ENCODE assay signal across 1 cellular context in genomic region chr6:43635387-43636311, GRCh38.
TF ChIP-seq lines count a peak whose summit lies in the region.

Gene MAD2L1BP (plus strand): TSS chr6:43635840. CDS start chr6:43635876, 36 bp downstream.

TF ChIP-seq in K562, 482 proteins besides CTCF, POLR2A, EP300 and RAD21 (continued from another document and continues in another):
- TF ChIP-seq PREB (CRISPR knock-in tag; IDR thresholded peaks at IDR 0.05) (no peak), FOXO4 (CRISPR knock-in tag; IDR thresholded peaks at IDR 0.05) (no peak), EP400 (IDR thresholded peaks at IDR 0.05) (no peak), SPI1 (IDR thresholded peaks at IDR 0.05; ENCODE audit: borderline replicate concordance, low read depth, low read length) (peak; percentile 46; the same call in 1 of the 2 replicates), ZFP91 (CRISPR knock-in tag; IDR thresholded peaks at IDR 0.05) (no peak; the same call in 1 of the 2 replicates), RBFOX2 (IDR thresholded peaks at IDR 0.05; ENCODE audit: low read depth, low read length) (peak; percentile 99), SMAD2 (IDR thresholded peaks at IDR 0.05; ENCODE audit: low read depth, low read length) (no peak), MYNN (IDR thresholded peaks at IDR 0.05) (no peak; the same call in 1 of the 2 replicates), MYNN (CRISPR knock-in tag; IDR thresholded peaks at IDR 0.05) (no peak), ZNF740 (CRISPR knock-in tag; IDR thresholded peaks at IDR 0.05) (peak; percentile 67; the same call in 1 of the 2 replicates), ZNF740 (tag; IDR thresholded peaks at IDR 0.05) (peak in 1 of 2 experiments; percentile 81; a peak in 1 of 4 replicates), MAFF (IDR thresholded peaks at IDR 0.05; ENCODE audit: low read length) (no peak), E4F1 (CRISPR knock-in tag; IDR thresholded peaks at IDR 0.05; ENCODE audit: borderline replicate concordance) (peak; percentile 75; the same call in 1 of the 2 replicates), ZNF280B (CRISPR knock-in tag; IDR thresholded peaks at IDR 0.05) (no peak), MAFK (IDR thresholded peaks at IDR 0.05; ENCODE audit: low read length) (no peak), LARP7 (IDR thresholded peaks at IDR 0.05) (peak; percentile 85; the same call in 1 of the 2 replicates), EWSR1 (IDR thresholded peaks at IDR 0.05; ENCODE audit: borderline replicate concordance, low read depth, partially characterized antibody) (no peak), POLR3G (IDR thresholded peaks at IDR 0.05; ENCODE audit: extremely low read depth, insufficient read length, insufficient replicate concordance) (no peak), SAFB2 (IDR thresholded peaks at IDR 0.05; ENCODE audit: borderline replicate concordance, low read depth, low read length, severe bottlenecking) (no peak), THRA (IDR thresholded peaks at IDR 0.05) (no peak), ZNF431 (CRISPR knock-in tag; IDR thresholded peaks at IDR 0.05) (0 out of 2 replicates have a peak, but pooled peaks have one; percentile 54), ZNF165 (CRISPR knock-in tag; IDR thresholded peaks at IDR 0.05; ENCODE audit: borderline replicate concordance) (no peak), TSC22D4 (tag; IDR thresholded peaks at IDR 0.05) (no peak), CXXC5 (CRISPR knock-in tag; IDR thresholded peaks at IDR 0.05) (peak; percentile 98), AFF4 (CRISPR knock-in tag; IDR thresholded peaks at IDR 0.05) (peak; percentile 85), XRCC4 (IDR thresholded peaks at IDR 0.05; ENCODE audit: extremely low read depth, insufficient read depth, insufficient read length) (no peak), ILF3 (IDR thresholded peaks at IDR 0.05; ENCODE audit: borderline replicate concordance) (no peak), HEY1 (CRISPR knock-in tag; IDR thresholded peaks at IDR 0.05; ENCODE audit: borderline replicate concordance) (no peak), BHLHE40 (IDR thresholded peaks at IDR 0.05; ENCODE audit: low read length) (peak; percentile 26), ZBTB8A (IDR thresholded peaks at IDR 0.05; ENCODE audit: partially characterized antibody) (no peak), JUNB (CRISPR knock-in tag; conservative IDR thresholded peaks at IDR 0.05) (no peak), NR4A1 (CRISPR knock-in tag; IDR thresholded peaks at IDR 0.05) (peak; percentile 77; the same call in 1 of the 2 replicates), NR4A1 (tag; IDR thresholded peaks at IDR 0.05) (peak; percentile 88; the same call in 1 of the 2 replicates), POLR3A (IDR thresholded peaks at IDR 0.05; ENCODE audit: borderline replicate concordance, extremely low read depth, insufficient read depth, insufficient read length) (no peak), ZNF175 (CRISPR knock-in tag; IDR thresholded peaks at IDR 0.05; ENCODE audit: low read depth) (peak; percentile 90), ATF2 (CRISPR knock-in tag; IDR thresholded peaks at IDR 0.05) (no peak), HNRNPK (IDR thresholded peaks at IDR 0.05; ENCODE audit: low read depth, low read length, poor library complexity, severe bottlenecking) (no peak), SRF (CRISPR knock-in tag; IDR thresholded peaks at IDR 0.05) (peak in 1 of 2 experiments; percentile 17; a peak in 2 of 4 replicates), ZNF197 (CRISPR knock-in tag; IDR thresholded peaks at IDR 0.05; ENCODE audit: low read depth) (peak; percentile 81; the same call in 1 of the 2 replicates), TFAM (CRISPR knock-in tag; conservative IDR thresholded peaks at IDR 0.05) (no peak), TBP (optimal IDR thresholded peaks at IDR 0.05; ENCODE audit: low read depth, low read length) (peak; percentile 90), TCF15 (CRISPR knock-in tag; IDR thresholded peaks at IDR 0.05) (no peak), ZNF561 (CRISPR knock-in tag; conservative IDR thresholded peaks at IDR 0.05) (no peak), JUN (IDR thresholded peaks at IDR 0.05; ENCODE audit: borderline replicate concordance, low read depth, low read length) (no peak), JUN (CRISPR knock-in tag; IDR thresholded peaks at IDR 0.05; ENCODE audit: borderline replicate concordance) (no peak), CREB1 (IDR thresholded peaks at IDR 0.05) (peak; percentile 76), CREB1 (CRISPR knock-in tag; IDR thresholded peaks at IDR 0.05) (peak; percentile 17; the same call in 1 of the 2 replicates), HNRNPH1 (optimal IDR thresholded peaks at IDR 0.05; ENCODE audit: low read depth, low read length) (no peak)
